20 cellular contexts compared by ENCODE assay signal in the genomic region with DNA sequence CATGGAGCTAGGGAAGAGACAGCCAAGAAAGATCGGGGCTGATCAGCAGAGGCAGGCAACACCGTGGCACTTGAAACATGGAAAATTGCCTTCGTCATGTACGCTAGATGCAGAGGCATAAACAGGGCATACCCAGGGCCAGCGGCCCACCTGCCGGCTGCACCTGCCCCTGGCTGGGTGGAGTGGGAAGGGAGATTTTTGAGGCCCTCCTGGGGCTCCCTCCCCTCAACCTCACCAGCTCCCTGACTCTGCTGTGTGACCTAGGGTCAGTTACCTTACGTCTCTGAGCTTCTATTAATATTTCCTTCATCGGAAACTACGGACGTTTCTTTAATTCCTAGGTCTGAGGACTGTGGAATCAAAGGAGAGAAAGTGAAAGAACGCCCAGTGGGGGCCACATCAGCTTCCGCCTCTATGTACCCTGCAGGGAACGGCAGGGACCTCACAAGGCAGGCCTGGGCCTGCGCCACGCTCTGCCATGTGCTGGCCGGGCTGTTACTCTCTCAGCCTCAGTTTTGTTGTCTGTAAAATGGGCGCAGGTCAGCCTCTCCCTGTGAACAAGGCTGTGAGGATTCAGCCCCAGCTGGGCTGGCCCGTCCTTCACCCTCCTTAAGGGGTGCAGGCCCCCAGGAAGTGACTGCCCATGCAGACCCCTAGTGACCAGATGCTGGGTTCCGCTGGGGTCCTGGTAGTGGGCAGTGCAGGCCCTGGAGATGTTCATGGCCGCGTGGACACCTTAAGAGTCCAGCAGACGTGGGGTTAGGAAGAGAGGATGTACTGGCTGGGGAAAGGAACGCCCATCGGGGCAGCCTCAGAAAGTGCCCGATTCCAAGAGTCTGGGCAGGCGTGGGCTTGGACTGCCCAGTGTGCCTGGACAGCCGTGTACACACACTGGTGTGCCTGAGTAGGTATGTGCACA. TPM values are rescaled to one million over a fixed set of nuclear protein-coding genes. Genes with fewer than 3 reads are reported as not detected.
DNase-seq lines count a peak whose midpoint lies in the region; ATAC-seq, FAIRE-seq and TF ChIP-seq lines count a peak whose summit lies in the region.
"Had no signal": no experiment of that assay in that cellular context is flagged by ENCODE, and none has a peak within 500 bp of the region (broad histone marks: within the 10 kb centered on the region; RNA-seq: fewer than 3 reads in every experiment).

No MANE protein-coding gene starts in this region.

- H3K4me2 ChIP-seq in K562 (ENCODE audit: insufficient read depth, low read length): no peak overlapping the region

- no peak overlapping the region for H3K9ac ChIP-seq in K562 (ENCODE audit: insufficient read depth in 1 of 2, low read depth in 2 of 2, low read length in 2 of 2)
- H3K9ac ChIP-seq: GM23248 had no signal

- H3K27me3 ChIP-seq in K562 (ENCODE audit: control insufficient read depth in 2 of 2, insufficient read depth in 2 of 2, low read length in 2 of 2): peaks cover 27 to 68% of the 10 kb centered on the region in 2 experiments; a peak in 4 of 5 replicates
- H3K27me3 ChIP-seq: thyroid gland had no signal

- no peaks in the 10 kb centered on the region for H3K36me3 ChIP-seq in K562 (ENCODE audit: control insufficient read depth, insufficient read depth, low read length)
- H3K36me3 ChIP-seq: breast epithelium, thyroid gland had no signal

- H3K27ac ChIP-seq in K562 (ENCODE audit: extremely low read depth, low read depth, low read length): no peak overlapping the region
- H3K27ac ChIP-seq: breast epithelium, GM23248, thyroid gland had no signal

- H3K9me3 Mint-ChIP-seq in type B pancreatic cell: no peaks in the 10 kb centered on the region

- POLR2A ChIA-PET in K562 (lab: Yijun Ruan, JAX): no interaction called here

- H3K4me1 Mint-ChIP-seq in type B pancreatic cell (ENCODE audit: unreplicated experiment): peaks cover 8% of the 10 kb centered on the region
- H3K4me1 Mint-ChIP-seq: natural killer cell had no signal

- in situ Hi-C loops in K562 (cut with MboI): no loop called here

- H4K20me1 ChIP-seq in K562 (replicated peaks; ENCODE audit: control insufficient read depth, insufficient read depth, low read length): no peaks in the 10 kb centered on the region

- H3K9me1 ChIP-seq in K562 (ENCODE audit: control insufficient read depth, insufficient read depth, low read length): no peaks in the 10 kb centered on the region

- DNase-seq in activated T-cell treated with anti-CD3 and anti-CD28 coated beads, Interleukin-2, amount 50 U/mL, for 1 hour: peak; percentile 8
- no peak for DNase-seq in activated T-cell treated with anti-CD3 and anti-CD28 coated beads, Interleukin-2, amount 50 U/mL, for 48 hours
- DNase-seq in K562 (ENCODE audit: extremely low read depth in 1 of 4, low spot score in 3 of 4) (no peak), mesenteric fat pad (ENCODE audit: low spot score) (peak; percentile 75), type B pancreatic cell (ENCODE audit: extremely low spot score, unreplicated experiment) (peak; percentile 45), NCI-H1417 (lab: John Stamatoyannopoulos, UW) (no peak), globus pallidus (ENCODE audit: low spot score) (no peak), retina (no peak)
- DNase-seq: activated naive CD4-positive, alpha-beta T cell treated with anti-CD3 and anti-CD28 coated beads, Interleukin-2, amount 50 U/mL, for 16 hours; CD4-positive, alpha-beta memory T cell; DND-41; effector CD8-positive, alpha-beta T cell; GM23248; natural killer cell; NCI-H1930; NCI-H510A; stimulated activated CD4-positive, alpha-beta T cell treated with anti-CD3 and anti-CD28 coated beads, Interleukin-1b, Interleukin-23, amount 100 ng/mL, for 48 hours; thyroid gland had no signal

- H3K79me2 ChIP-seq in K562 (ENCODE audit: control insufficient read depth, insufficient read depth, low read length): no peaks in the 10 kb centered on the region

- TF ChIP-seq CTCF in K562 (IDR thresholded peaks at IDR 0.05 in 2 of 3, conservative IDR thresholded peaks at IDR 0.05 in 1 of 3; ENCODE audit: insufficient read depth in 2 of 3, low read depth in 1 of 3, low read length in 3 of 3): no peak
- TF ChIP-seq CTCF in type B pancreatic cell (conservative IDR thresholded peaks at IDR 0.05): no peak

- WGBS in K562 (ENCODE audit: insufficient coverage, low coverage, missing lambda C conversion rate): 13% methylated on average over 27 of the region's 27 CpGs

- H3K36me3 Mint-ChIP-seq in type B pancreatic cell: peaks cover 7% of the 10 kb centered on the region
- H3K36me3 Mint-ChIP-seq: natural killer cell had no signal

- CTCF ChIA-PET in K562 (lab: Yijun Ruan, JAX; ENCODE audit: low intra/inter-chr PET ratio): no interaction called here

- peaks cover 11% of the 10 kb centered on the region for H3K27me3 Mint-ChIP-seq in type B pancreatic cell

- no peak for TF ChIP-seq EP300 in K562 (IDR thresholded peaks at IDR 0.05; ENCODE audit: low read length)

- intact Hi-C loops in K562 (cut with micrococcal nuclease): no loop called here

- peaks cover 0 to 23% of the 10 kb centered on the region in 2 experiments; a peak in 2 of 5 replicates for H3K4me1 ChIP-seq in K562 (replicated peaks in 1 of 2; ENCODE audit: control insufficient read depth in 2 of 2, insufficient read depth in 2 of 2, low read length in 2 of 2)
- H3K4me1 ChIP-seq: breast epithelium, thyroid gland had no signal

- no peak for TF ChIP-seq RAD21 in K562 (CRISPR knock-in tag; conservative IDR thresholded peaks at IDR 0.05 in 1 of 2, IDR thresholded peaks at IDR 0.05 in 1 of 2)

- no peak overlapping the region for H3K4me3 Mint-ChIP-seq in type B pancreatic cell
- H3K4me3 Mint-ChIP-seq: CD4-positive, alpha-beta memory T cell; natural killer cell had no signal

- no peak overlapping the region for H3K27ac Mint-ChIP-seq in type B pancreatic cell
- H3K27ac Mint-ChIP-seq: CD4-positive, alpha-beta memory T cell; natural killer cell had no signal

- no TSS peak for BruUV-seq in K562 (replicated peaks; lab: Mats Ljungman, UMichigan)

- no peaks in the 10 kb centered on the region for H3K9me3 ChIP-seq in K562 (replicated peaks; ENCODE audit: control insufficient read depth, insufficient read depth, low read depth, low read length)
- H3K9me3 ChIP-seq: thyroid gland had no signal

- H3K4me3 ChIP-seq in K562: no peak overlapping the region
- H3K4me3 ChIP-seq: breast epithelium, GM23248, thyroid gland had no signal

- ATAC-seq in K562: no peak

- FAIRE-seq in K562 (lab: Jason Lieb, UNC): no peak
- FAIRE-seq: TTC549 had no signal

- H2AFZ ChIP-seq in K562 (ENCODE audit: low read depth, low read length): no peak overlapping the region
- H2AFZ ChIP-seq: GM23248 had no signal

- TF ChIP-seq POLR2A in K562 (conservative IDR thresholded peaks at IDR 0.05): no peak

TF ChIP-seq in K562, 482 proteins besides CTCF, POLR2A, EP300 and RAD21:
- TF ChIP-seq RBM25 (IDR thresholded peaks at IDR 0.05; ENCODE audit: low read depth, low read length, severe bottlenecking) (peak; percentile 84), ZFP1 (CRISPR knock-in tag; IDR thresholded peaks at IDR 0.05) (no peak), ADNP (tag; IDR thresholded peaks at IDR 0.05) (peak; percentile 73; the same call in 1 of the 2 replicates), ZFP36 (IDR thresholded peaks at IDR 0.05; ENCODE audit: low read depth, low read length, partially characterized antibody) (peak; percentile 19), PTBP1 (IDR thresholded peaks at IDR 0.05; ENCODE audit: low read depth, low read length) (0 out of 2 replicates have a peak, but pooled peaks have one; percentile 41), KDM1A (IDR thresholded peaks at IDR 0.05) (peak; percentile 27 to 53; a peak in 2 of 4 replicates), MBD2 (IDR thresholded peaks at IDR 0.05; ENCODE audit: borderline replicate concordance, low read depth) (no peak), RCOR1 (IDR thresholded peaks at IDR 0.05; ENCODE audit: borderline replicate concordance in 1 of 2, low read depth in 2 of 2, low read length in 2 of 2) (0 out of 4 replicates have a peak, but pooled peaks of 1 of the 2 experiments have one; percentile 3), BCOR (IDR thresholded peaks at IDR 0.05) (peak; percentile 85), ZNF253 (CRISPR knock-in tag; conservative IDR thresholded peaks at IDR 0.05) (no peak)
- TF ChIP-seq, protein P1, sequence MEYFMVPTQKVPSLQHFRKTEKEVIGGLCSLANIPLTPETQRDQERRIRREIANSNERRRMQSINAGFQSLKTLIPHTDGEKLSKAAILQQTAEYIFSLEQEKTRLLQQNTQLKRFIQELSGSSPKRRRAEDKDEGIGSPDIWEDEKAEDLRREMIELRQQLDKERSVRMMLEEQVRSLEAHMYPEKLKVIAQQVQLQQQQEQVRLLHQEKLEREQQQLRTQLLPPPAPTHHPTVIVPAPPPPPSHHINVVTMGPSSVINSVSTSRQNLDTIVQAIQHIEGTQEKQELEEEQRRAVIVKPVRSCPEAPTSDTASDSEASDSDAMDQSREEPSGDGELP (CRISPR knock-in tag; IDR thresholded peaks at IDR 0.05; ENCODE audit: borderline replicate concordance): peak; percentile 17; the same call in 1 of the 2 replicates

RNA-seq across cellular contexts. Expression of gene ELFN1, which starts 22.7 kb away (rescaled TPM):
- 0.25 TPM in 1 of 2 replicates, not detected in the other for total RNA-seq in K562 (2011; cell fraction: chromatin; rRNA removed; ENCODE audit: low replicate concordance)
- total RNA-seq in K562 (2011; cell fraction: nucleolus; rRNA removed): 0.39 and 0.67 TPM in 2 replicates
- 0.07 and 0.31 TPM in 2 replicates for total RNA-seq in K562 (2011; cell fraction: nucleoplasm; rRNA removed)
- total RNA-seq in K562 (2014; rRNA removed) (0.23 and 0.45 TPM in 2 replicates), K562 (2014; rRNA removed; fragmentation: Illumina TruSeq; extraction: Trizol) (0.04 and 0.06 TPM in 2 replicates), K562 (2015; rRNA removed; fragmentation: Illumina TruSeq; extraction: Trizol) (0.08 and 0.18 TPM in 2 replicates), K562 (2021) (0.45 and 0.64 TPM in 2 replicates), mesenteric fat pad (3.7 TPM), type B pancreatic cell (ENCODE audit: low replicate concordance) (5.7 and 5.8 TPM in 2 replicates)
- polyA plus RNA-seq in K562 (2011; rRNA removed) (0.13 and 0.41 TPM in 2 replicates), K562 (2014; fragmentation: Illumina TruSeq; extraction: Trizol) (0.06 and 0.28 TPM in 2 replicates), K562 (2014; fragmentation: Nextera tagmentation; extraction: Ambion mirVana) (not detected), K562 (2014; rRNA removed) (0.11 and 0.33 TPM in 2 replicates)
- 0.44 and 0.81 TPM in 2 replicates for polyA plus RNA-seq in K562 (2011; cell fraction: cytosol; rRNA removed)
- polyA plus RNA-seq in K562 (2011; cell fraction: nucleus; rRNA removed): 0.26 and 0.31 TPM in 2 replicates
- 0.35 and 0.39 TPM in 2 replicates for polyA plus RNA-seq in K562 (2012)
- 0.07 and 0.15 TPM in 2 replicates for polyA minus RNA-seq in K562 (2011; rRNA and poly(A)+ RNA removed)
- 0.38 and 1.0 TPM in 2 replicates for polyA minus RNA-seq in K562 (2011; cell fraction: cytosol; rRNA and poly(A)+ RNA removed)
- 0.13 and 0.44 TPM in 2 replicates for polyA minus RNA-seq in K562 (2011; cell fraction: nucleus; rRNA and poly(A)+ RNA removed)
- polyA plus RNA-seq: CD4-positive, alpha-beta memory T cell had no signal

Comparison
In these comparisons a context has a peak if more than half of its experiments do, and no peak if none do; other contexts are left out.
1. DNase-seq: peak in activated T-cell treated with anti-CD3 and anti-CD28 coated beads, Interleukin-2, amount 50 U/mL, for 1 hour (single experiment), mesenteric fat pad (single experiment) and type B pancreatic cell (single experiment); none in activated T-cell treated with anti-CD3 and anti-CD28 coated beads, Interleukin-2, amount 50 U/mL, for 48 hours (0 of 2), K562 (0 of 4), NCI-H1417 (0 of 3), globus pallidus (single experiment) and retina (single experiment).